ENCODE assay signal across 1 cellular context in genomic region chr6:32178547-32179440, GRCh38.
TF ChIP-seq lines count a peak whose summit lies in the region.

No MANE protein-coding gene starts in this region.

TF ChIP-seq in HepG2, 621 proteins besides CTCF, POLR2A, EP300 and RAD21 (continued from another document and continues in another):
- no peak for TF ChIP-seq CEBPZ (IDR thresholded peaks at IDR 0.05; ENCODE audit: low read length)
- no peak for TF ChIP-seq TEAD2 (CRISPR knock-in tag; IDR thresholded peaks at IDR 0.05)
- no peak for TF ChIP-seq ZNF816 (CRISPR knock-in tag; IDR thresholded peaks at IDR 0.05; ENCODE audit: borderline replicate concordance)
- no peak for TF ChIP-seq ZBTB1 (CRISPR knock-in tag; IDR thresholded peaks at IDR 0.05; ENCODE audit: borderline replicate concordance)
- no peak for TF ChIP-seq ERF (CRISPR knock-in tag; IDR thresholded peaks at IDR 0.05)
- no peak for TF ChIP-seq ZNF704 (CRISPR knock-in tag; IDR thresholded peaks at IDR 0.05; ENCODE audit: borderline replicate concordance)
- no peak; the same call in 1 of the 2 replicates for TF ChIP-seq ZNF501 (CRISPR knock-in tag; IDR thresholded peaks at IDR 0.05)
- TF ChIP-seq MTA1 (CRISPR knock-in tag; IDR thresholded peaks at IDR 0.05; ENCODE audit: borderline replicate concordance) = no peak
- TF ChIP-seq TRIM22 (IDR thresholded peaks at IDR 0.05) = no peak
- no peak for TF ChIP-seq KLF15 (CRISPR knock-in tag; IDR thresholded peaks at IDR 0.05; ENCODE audit: borderline replicate concordance)
- no peak for TF ChIP-seq ZNF232 (CRISPR knock-in tag; IDR thresholded peaks at IDR 0.05; ENCODE audit: borderline replicate concordance)
- TF ChIP-seq SETDB1 (CRISPR knock-in tag; IDR thresholded peaks at IDR 0.05; ENCODE audit: borderline replicate concordance) = no peak
- TF ChIP-seq ZNF136 (CRISPR knock-in tag; IDR thresholded peaks at IDR 0.05; ENCODE audit: low read depth) = no peak
- no peak for TF ChIP-seq CENPBD1 (CRISPR knock-in tag; IDR thresholded peaks at IDR 0.05; ENCODE audit: borderline replicate concordance, low read depth)
- TF ChIP-seq NRL (CRISPR knock-in tag; IDR thresholded peaks at IDR 0.05; ENCODE audit: borderline replicate concordance) = no peak
- TF ChIP-seq UBTF (CRISPR knock-in tag; IDR thresholded peaks at IDR 0.05) = peak; percentile 41; the same call in 1 of the 2 replicates
- no peak for TF ChIP-seq IRX3 (CRISPR knock-in tag; IDR thresholded peaks at IDR 0.05; ENCODE audit: borderline replicate concordance, low read depth)
- no peak for TF ChIP-seq ZFYVE20 (CRISPR knock-in tag; IDR thresholded peaks at IDR 0.05; ENCODE audit: borderline replicate concordance, low read depth)
- TF ChIP-seq DMAP1 (CRISPR knock-in tag; IDR thresholded peaks at IDR 0.05) = no peak
- TF ChIP-seq ARID5B (CRISPR knock-in tag; IDR thresholded peaks at IDR 0.05) = no peak
- TF ChIP-seq YY1 (IDR thresholded peaks at IDR 0.05; ENCODE audit: insufficient read depth, insufficient replicate concordance, low read depth, low read length) = no peak
- no peak for TF ChIP-seq TOPORS (CRISPR knock-in tag; IDR thresholded peaks at IDR 0.05)
- no peak for TF ChIP-seq ZNF576 (CRISPR knock-in tag; IDR thresholded peaks at IDR 0.05)
- no peak for TF ChIP-seq PHB2 (IDR thresholded peaks at IDR 0.05; ENCODE audit: partially characterized antibody)
- no peak for TF ChIP-seq ZNF720 (CRISPR knock-in tag; IDR thresholded peaks at IDR 0.05)
- peak; percentile 49; the same call in 1 of the 2 replicates for TF ChIP-seq ZBTB4 (CRISPR knock-in tag; IDR thresholded peaks at IDR 0.05; ENCODE audit: borderline replicate concordance)
- TF ChIP-seq JARID2 (CRISPR knock-in tag; IDR thresholded peaks at IDR 0.05; ENCODE audit: insufficient replicate concordance) = no peak
- TF ChIP-seq SP140L (CRISPR knock-in tag; IDR thresholded peaks at IDR 0.05; ENCODE audit: borderline replicate concordance) = no peak
- no peak for TF ChIP-seq KDM6A (CRISPR knock-in tag; IDR thresholded peaks at IDR 0.05; ENCODE audit: low read depth)
- no peak for TF ChIP-seq HNF4G (IDR thresholded peaks at IDR 0.05; ENCODE audit: borderline replicate concordance, low read depth, low read length)
- TF ChIP-seq HNF4G (CRISPR knock-in tag; IDR thresholded peaks at IDR 0.05; ENCODE audit: borderline replicate concordance, low read depth) = no peak; the same call in 1 of the 2 replicates
- TF ChIP-seq ZNF746 (CRISPR knock-in tag; IDR thresholded peaks at IDR 0.05) = no peak
